Comparison of ENCODE assay signal across 1 cellular context in the genomic region with DNA sequence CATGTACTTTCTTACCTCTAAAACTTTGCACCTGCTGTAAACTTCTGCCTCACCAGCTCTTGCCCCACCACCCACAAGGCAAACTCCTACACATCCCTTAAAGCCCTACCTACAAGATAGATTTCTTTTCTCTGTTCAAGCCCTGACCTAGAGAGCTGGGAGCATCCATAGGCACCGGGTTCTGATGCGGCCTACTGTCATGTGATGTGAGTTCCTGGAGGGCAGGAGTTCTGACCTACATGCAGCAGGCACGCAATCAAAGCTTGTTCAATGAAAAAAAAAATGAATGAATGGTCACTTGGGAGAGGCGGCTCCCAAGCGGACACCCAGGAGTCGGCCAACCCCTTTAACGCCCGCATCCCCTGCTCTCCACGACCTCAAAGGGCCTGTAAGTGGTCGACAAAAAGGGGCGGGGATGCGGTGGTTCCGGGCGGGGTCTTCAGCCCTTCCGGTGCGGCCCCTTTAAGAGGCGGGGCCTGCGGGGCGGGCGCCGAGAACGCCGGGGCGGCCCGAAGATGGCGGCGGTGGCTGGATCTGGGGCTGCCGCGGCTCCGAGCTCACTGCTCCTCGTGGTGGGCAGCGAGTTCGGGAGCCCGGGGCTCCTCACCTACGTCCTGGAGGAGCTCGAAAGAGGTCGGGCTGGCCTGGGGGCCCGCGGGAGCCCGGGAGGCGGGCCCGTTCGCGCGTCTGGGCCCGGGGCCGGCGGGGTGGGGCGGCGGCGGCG.
A peak's percentile ranks its signal among the peaks of the same experiment; 100 is the strongest.
TF ChIP-seq lines count a peak whose summit lies in the region.

A gene with protein sequence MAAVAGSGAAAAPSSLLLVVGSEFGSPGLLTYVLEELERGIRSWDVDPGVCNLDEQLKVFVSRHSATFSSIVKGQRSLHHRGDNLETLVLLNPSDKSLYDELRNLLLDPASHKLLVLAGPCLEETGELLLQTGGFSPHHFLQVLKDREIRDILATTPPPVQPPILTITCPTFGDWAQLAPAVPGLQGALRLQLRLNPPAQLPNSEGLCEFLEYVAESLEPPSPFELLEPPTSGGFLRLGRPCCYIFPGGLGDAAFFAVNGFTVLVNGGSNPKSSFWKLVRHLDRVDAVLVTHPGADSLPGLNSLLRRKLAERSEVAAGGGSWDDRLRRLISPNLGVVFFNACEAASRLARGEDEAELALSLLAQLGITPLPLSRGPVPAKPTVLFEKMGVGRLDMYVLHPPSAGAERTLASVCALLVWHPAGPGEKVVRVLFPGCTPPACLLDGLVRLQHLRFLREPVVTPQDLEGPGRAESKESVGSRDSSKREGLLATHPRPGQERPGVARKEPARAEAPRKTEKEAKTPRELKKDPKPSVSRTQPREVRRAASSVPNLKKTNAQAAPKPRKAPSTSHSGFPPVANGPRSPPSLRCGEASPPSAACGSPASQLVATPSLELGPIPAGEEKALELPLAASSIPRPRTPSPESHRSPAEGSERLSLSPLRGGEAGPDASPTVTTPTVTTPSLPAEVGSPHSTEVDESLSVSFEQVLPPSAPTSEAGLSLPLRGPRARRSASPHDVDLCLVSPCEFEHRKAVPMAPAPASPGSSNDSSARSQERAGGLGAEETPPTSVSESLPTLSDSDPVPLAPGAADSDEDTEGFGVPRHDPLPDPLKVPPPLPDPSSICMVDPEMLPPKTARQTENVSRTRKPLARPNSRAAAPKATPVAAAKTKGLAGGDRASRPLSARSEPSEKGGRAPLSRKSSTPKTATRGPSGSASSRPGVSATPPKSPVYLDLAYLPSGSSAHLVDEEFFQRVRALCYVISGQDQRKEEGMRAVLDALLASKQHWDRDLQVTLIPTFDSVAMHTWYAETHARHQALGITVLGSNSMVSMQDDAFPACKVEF (plus strand): TSS at position 493 of the 724 bp plus-strand sequence. CDS start 23 bp downstream, at position 516.

TF ChIP-seq in K562, 482 proteins besides CTCF, POLR2A, EP300 and RAD21 (continued from another document and continues in another):
- no peak for TF ChIP-seq ZNF75A (CRISPR knock-in tag; IDR thresholded peaks at IDR 0.05)
- no peak for TF ChIP-seq NCOA2 (IDR thresholded peaks at IDR 0.05; ENCODE audit: partially characterized antibody in 2 of 2)
- TF ChIP-seq, protein P1, sequence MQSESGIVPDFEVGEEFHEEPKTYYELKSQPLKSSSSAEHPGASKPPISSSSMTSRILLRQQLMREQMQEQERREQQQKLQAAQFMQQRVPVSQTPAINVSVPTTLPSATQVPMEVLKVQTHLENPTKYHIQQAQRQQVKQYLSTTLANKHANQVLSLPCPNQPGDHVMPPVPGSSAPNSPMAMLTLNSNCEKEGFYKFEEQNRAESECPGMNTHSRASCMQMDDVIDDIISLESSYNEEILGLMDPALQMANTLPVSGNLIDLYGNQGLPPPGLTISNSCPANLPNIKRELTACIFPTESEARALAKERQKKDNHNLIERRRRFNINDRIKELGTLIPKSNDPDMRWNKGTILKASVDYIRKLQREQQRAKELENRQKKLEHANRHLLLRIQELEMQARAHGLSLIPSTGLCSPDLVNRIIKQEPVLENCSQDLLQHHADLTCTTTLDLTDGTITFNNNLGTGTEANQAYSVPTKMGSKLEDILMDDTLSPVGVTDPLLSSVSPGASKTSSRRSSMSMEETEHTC (IDR thresholded peaks at IDR 0.05): no peak
- TF ChIP-seq, protein P2, sequence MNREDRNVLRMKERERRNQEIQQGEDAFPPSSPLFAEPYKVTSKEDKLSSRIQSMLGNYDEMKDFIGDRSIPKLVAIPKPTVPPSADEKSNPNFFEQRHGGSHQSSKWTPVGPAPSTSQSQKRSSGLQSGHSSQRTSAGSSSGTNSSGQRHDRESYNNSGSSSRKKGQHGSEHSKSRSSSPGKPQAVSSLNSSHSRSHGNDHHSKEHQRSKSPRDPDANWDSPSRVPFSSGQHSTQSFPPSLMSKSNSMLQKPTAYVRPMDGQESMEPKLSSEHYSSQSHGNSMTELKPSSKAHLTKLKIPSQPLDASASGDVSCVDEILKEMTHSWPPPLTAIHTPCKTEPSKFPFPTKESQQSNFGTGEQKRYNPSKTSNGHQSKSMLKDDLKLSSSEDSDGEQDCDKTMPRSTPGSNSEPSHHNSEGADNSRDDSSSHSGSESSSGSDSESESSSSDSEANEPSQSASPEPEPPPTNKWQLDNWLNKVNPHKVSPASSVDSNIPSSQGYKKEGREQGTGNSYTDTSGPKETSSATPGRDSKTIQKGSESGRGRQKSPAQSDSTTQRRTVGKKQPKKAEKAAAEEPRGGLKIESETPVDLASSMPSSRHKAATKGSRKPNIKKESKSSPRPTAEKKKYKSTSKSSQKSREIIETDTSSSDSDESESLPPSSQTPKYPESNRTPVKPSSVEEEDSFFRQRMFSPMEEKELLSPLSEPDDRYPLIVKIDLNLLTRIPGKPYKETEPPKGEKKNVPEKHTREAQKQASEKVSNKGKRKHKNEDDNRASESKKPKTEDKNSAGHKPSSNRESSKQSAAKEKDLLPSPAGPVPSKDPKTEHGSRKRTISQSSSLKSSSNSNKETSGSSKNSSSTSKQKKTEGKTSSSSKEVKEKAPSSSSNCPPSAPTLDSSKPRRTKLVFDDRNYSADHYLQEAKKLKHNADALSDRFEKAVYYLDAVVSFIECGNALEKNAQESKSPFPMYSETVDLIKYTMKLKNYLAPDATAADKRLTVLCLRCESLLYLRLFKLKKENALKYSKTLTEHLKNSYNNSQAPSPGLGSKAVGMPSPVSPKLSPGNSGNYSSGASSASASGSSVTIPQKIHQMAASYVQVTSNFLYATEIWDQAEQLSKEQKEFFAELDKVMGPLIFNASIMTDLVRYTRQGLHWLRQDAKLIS (CRISPR knock-in tag; IDR thresholded peaks at IDR 0.05): no peak
- TF ChIP-seq POLR2G (IDR thresholded peaks at IDR 0.05; ENCODE audit: low read depth, low read length): peak; percentile 91
- TF ChIP-seq, protein P3, sequence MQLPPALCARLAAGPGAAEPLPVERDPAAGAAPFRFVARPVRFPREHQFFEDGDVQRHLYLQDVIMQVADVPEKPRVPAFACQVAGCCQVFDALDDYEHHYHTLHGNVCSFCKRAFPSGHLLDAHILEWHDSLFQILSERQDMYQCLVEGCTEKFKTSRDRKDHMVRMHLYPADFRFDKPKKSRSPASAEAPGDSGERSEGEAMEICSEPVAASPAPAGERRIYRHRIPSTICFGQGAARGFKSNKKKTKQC (CRISPR knock-in tag; IDR thresholded peaks at IDR 0.05): no peak
- TF ChIP-seq, protein P4, sequence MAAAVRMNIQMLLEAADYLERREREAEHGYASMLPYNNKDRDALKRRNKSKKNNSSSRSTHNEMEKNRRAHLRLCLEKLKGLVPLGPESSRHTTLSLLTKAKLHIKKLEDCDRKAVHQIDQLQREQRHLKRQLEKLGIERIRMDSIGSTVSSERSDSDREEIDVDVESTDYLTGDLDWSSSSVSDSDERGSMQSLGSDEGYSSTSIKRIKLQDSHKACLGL (CRISPR knock-in tag; IDR thresholded peaks at IDR 0.05; ENCODE audit: borderline replicate concordance, poor library complexity, severe bottlenecking): no peak
- TF ChIP-seq CBX2 (IDR thresholded peaks at IDR 0.05; ENCODE audit: insufficient read depth, low read length, poor library complexity, severe bottlenecking): no peak
- no peak for TF ChIP-seq FOXK1 (CRISPR knock-in tag; IDR thresholded peaks at IDR 0.05; ENCODE audit: borderline replicate concordance)
- TF ChIP-seq, protein P5, sequence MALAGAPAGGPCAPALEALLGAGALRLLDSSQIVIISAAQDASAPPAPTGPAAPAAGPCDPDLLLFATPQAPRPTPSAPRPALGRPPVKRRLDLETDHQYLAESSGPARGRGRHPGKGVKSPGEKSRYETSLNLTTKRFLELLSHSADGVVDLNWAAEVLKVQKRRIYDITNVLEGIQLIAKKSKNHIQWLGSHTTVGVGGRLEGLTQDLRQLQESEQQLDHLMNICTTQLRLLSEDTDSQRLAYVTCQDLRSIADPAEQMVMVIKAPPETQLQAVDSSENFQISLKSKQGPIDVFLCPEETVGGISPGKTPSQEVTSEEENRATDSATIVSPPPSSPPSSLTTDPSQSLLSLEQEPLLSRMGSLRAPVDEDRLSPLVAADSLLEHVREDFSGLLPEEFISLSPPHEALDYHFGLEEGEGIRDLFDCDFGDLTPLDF (CRISPR knock-in tag; IDR thresholded peaks at IDR 0.05): no peak
- TF ChIP-seq, protein P6, sequence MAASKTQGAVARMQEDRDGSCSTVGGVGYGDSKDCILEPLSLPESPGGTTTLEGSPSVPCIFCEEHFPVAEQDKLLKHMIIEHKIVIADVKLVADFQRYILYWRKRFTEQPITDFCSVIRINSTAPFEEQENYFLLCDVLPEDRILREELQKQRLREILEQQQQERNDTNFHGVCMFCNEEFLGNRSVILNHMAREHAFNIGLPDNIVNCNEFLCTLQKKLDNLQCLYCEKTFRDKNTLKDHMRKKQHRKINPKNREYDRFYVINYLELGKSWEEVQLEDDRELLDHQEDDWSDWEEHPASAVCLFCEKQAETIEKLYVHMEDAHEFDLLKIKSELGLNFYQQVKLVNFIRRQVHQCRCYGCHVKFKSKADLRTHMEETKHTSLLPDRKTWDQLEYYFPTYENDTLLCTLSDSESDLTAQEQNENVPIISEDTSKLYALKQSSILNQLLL (CRISPR knock-in tag; IDR thresholded peaks at IDR 0.05; ENCODE audit: borderline replicate concordance): no peak
- no peak for TF ChIP-seq HLTF (IDR thresholded peaks at IDR 0.05)
- no peak for TF ChIP-seq ETS2 (tag; IDR thresholded peaks at IDR 0.05; ENCODE audit: borderline replicate concordance, poor library complexity, severe bottlenecking)
- no peak for TF ChIP-seq TAF15 (IDR thresholded peaks at IDR 0.05; ENCODE audit: low read depth, low read length)
- TF ChIP-seq TOE1 (IDR thresholded peaks at IDR 0.05; ENCODE audit: borderline replicate concordance): peak; percentile 70; the same call in 1 of the 2 replicates
- TF ChIP-seq TOE1 (CRISPR knock-in tag; IDR thresholded peaks at IDR 0.05; ENCODE audit: borderline replicate concordance, low read depth): no peak
- no peak for TF ChIP-seq ZKSCAN3 (CRISPR knock-in tag; IDR thresholded peaks at IDR 0.05)
- no peak for TF ChIP-seq EZH2 (IDR thresholded peaks at IDR 0.05; ENCODE audit: borderline replicate concordance, low read depth, low read length)
- TF ChIP-seq, protein P7, sequence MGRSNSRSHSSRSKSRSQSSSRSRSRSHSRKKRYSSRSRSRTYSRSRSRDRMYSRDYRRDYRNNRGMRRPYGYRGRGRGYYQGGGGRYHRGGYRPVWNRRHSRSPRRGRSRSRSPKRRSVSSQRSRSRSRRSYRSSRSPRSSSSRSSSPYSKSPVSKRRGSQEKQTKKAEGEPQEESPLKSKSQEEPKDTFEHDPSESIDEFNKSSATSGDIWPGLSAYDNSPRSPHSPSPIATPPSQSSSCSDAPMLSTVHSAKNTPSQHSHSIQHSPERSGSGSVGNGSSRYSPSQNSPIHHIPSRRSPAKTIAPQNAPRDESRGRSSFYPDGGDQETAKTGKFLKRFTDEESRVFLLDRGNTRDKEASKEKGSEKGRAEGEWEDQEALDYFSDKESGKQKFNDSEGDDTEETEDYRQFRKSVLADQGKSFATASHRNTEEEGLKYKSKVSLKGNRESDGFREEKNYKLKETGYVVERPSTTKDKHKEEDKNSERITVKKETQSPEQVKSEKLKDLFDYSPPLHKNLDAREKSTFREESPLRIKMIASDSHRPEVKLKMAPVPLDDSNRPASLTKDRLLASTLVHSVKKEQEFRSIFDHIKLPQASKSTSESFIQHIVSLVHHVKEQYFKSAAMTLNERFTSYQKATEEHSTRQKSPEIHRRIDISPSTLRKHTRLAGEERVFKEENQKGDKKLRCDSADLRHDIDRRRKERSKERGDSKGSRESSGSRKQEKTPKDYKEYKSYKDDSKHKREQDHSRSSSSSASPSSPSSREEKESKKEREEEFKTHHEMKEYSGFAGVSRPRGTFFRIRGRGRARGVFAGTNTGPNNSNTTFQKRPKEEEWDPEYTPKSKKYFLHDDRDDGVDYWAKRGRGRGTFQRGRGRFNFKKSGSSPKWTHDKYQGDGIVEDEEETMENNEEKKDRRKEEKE (IDR thresholded peaks at IDR 0.05; ENCODE audit: borderline replicate concordance in 1 of 2, control insufficient read depth in 1 of 2, low read depth in 2 of 2, low read length in 1 of 2): no peak
- TF ChIP-seq RUNX1 (IDR thresholded peaks at IDR 0.05; ENCODE audit: low read depth): no peak
- no peak for TF ChIP-seq NR3C1 (CRISPR knock-in tag; IDR thresholded peaks at IDR 0.05)
- no peak; the same call in 1 of the 2 replicates for TF ChIP-seq TRIM28 (IDR thresholded peaks at IDR 0.05)
- TF ChIP-seq, protein P8, sequence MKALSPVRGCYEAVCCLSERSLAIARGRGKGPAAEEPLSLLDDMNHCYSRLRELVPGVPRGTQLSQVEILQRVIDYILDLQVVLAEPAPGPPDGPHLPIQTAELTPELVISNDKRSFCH (CRISPR knock-in tag; IDR thresholded peaks at IDR 0.05): no peak
- TF ChIP-seq, protein P8 (tag; IDR thresholded peaks at IDR 0.05): no peak
- TF ChIP-seq, protein P9, sequence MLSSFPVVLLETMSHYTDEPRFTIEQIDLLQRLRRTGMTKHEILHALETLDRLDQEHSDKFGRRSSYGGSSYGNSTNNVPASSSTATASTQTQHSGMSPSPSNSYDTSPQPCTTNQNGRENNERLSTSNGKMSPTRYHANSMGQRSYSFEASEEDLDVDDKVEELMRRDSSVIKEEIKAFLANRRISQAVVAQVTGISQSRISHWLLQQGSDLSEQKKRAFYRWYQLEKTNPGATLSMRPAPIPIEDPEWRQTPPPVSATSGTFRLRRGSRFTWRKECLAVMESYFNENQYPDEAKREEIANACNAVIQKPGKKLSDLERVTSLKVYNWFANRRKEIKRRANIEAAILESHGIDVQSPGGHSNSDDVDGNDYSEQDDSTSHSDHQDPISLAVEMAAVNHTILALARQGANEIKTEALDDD (IDR thresholded peaks at IDR 0.05): no peak
- TF ChIP-seq, protein P10, sequence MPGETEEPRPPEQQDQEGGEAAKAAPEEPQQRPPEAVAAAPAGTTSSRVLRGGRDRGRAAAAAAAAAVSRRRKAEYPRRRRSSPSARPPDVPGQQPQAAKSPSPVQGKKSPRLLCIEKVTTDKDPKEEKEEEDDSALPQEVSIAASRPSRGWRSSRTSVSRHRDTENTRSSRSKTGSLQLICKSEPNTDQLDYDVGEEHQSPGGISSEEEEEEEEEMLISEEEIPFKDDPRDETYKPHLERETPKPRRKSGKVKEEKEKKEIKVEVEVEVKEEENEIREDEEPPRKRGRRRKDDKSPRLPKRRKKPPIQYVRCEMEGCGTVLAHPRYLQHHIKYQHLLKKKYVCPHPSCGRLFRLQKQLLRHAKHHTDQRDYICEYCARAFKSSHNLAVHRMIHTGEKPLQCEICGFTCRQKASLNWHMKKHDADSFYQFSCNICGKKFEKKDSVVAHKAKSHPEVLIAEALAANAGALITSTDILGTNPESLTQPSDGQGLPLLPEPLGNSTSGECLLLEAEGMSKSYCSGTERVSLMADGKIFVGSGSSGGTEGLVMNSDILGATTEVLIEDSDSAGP (CRISPR knock-in tag; IDR thresholded peaks at IDR 0.05): peak; percentile 98
- TF ChIP-seq POLR2AphosphoS2 (IDR thresholded peaks at IDR 0.05; ENCODE audit: low read length): no peak
- no peak for TF ChIP-seq SIX5 (IDR thresholded peaks at IDR 0.05; ENCODE audit: borderline replicate concordance in 1 of 2, insufficient read depth in 1 of 2, low read depth in 1 of 2, low read length in 2 of 2)
- no peak for TF ChIP-seq ZNF232 (CRISPR knock-in tag; IDR thresholded peaks at IDR 0.05)
- TF ChIP-seq ZFP36 (IDR thresholded peaks at IDR 0.05; ENCODE audit: low read depth, low read length, partially characterized antibody): no peak
- TF ChIP-seq TEAD2 (tag; IDR thresholded peaks at IDR 0.05): no peak
- no peak for TF ChIP-seq HMG20A (CRISPR knock-in tag; conservative IDR thresholded peaks at IDR 0.05)
- TF ChIP-seq ETV6 (IDR thresholded peaks at IDR 0.05; ENCODE audit: borderline replicate concordance in 1 of 2, low read depth in 2 of 2, low read length in 1 of 2): no peak
- TF ChIP-seq ETV6 (CRISPR knock-in tag; IDR thresholded peaks at IDR 0.05; ENCODE audit: borderline replicate concordance): no peak
- TF ChIP-seq RFX5 (IDR thresholded peaks at IDR 0.05; ENCODE audit: low read depth, low read length): no peak
- no peak for TF ChIP-seq NFYB (IDR thresholded peaks at IDR 0.05; ENCODE audit: extremely low read depth, insufficient read length)
- TF ChIP-seq SIN3A (IDR thresholded peaks at IDR 0.05; ENCODE audit: borderline replicate concordance in 2 of 2, control insufficient read depth in 1 of 2, low read depth in 2 of 2, low read length in 2 of 2): no peak; a peak in 1 of 4 replicates
